28 cellular contexts compared by ENCODE assay signal in the genomic region with DNA sequence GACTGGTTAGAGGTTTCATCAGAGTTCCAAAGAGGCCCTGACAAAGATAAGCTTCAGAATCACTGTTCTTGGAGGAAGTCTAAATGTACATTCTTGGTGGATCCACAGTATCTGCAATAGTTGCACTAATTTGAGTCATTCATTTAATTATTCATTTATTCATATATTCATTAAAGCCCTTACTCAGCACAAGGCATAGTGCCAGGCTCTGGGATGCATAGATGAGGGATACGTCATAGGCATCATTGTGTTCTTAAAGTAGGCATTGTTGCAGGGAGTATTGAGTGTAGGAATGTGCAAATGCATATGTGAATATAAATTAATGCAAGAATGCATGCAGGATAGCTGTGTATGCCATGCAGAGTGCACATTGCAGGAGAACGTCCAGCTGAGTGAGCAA.
"Had no signal": no experiment of that assay in that cellular context is flagged by ENCODE, and none has a peak within 500 bp of the region (broad histone marks: within the 10 kb centered on the region; RNA-seq: fewer than 3 reads in every experiment).

No MANE protein-coding gene starts in this region.

- H3K27me3 ChIP-seq: ascending aorta, breast epithelium, gastrocnemius medialis, hepatocyte, pancreas, suprapubic skin, tibial artery, upper lobe of right lung had no signal

- H3K4me3 ChIP-seq: ascending aorta, breast epithelium, esophagus squamous epithelium, gastrocnemius medialis, hepatocyte, pancreas, prostate gland, spleen, suprapubic skin, tibial artery, upper lobe of right lung had no signal

- ATAC-seq: gastrocnemius medialis; left cardiac atrium; left ventricle myocardium superior; naive thymus-derived CD4-positive, alpha-beta T cell; pancreas; T-helper 17 cell; upper lobe of right lung had no signal

- H3K79me2 ChIP-seq: hepatocyte had no signal

- H3K27ac ChIP-seq: ascending aorta, breast epithelium, esophagus squamous epithelium, gastrocnemius medialis, pancreas, prostate gland, spleen, suprapubic skin, tibial artery, upper lobe of right lung had no signal

- H3K4me2 ChIP-seq: hepatocyte had no signal

- H2AFZ ChIP-seq: hepatocyte had no signal

- H3K9me3 ChIP-seq: ascending aorta, breast epithelium, esophagus squamous epithelium, gastrocnemius medialis, pancreas, prostate gland, suprapubic skin, upper lobe of right lung had no signal

- H3K4me1 ChIP-seq: breast epithelium, gastrocnemius medialis, pancreas, prostate gland, spleen, suprapubic skin, upper lobe of right lung had no signal

- DNase-seq: activated CD4-positive, alpha-beta memory T cell treated with anti-CD3 and anti-CD28 coated beads for 36 hours; activated CD4-positive, alpha-beta T cell treated with anti-CD3 and anti-CD28 coated beads, Interleukin-2, amount 10 ng/mL, durations not matched to agents 24 days and 14 days; activated CD4-positive, CD25-positive, alpha-beta regulatory T cell treated with anti-CD3 and anti-CD28 coated beads, Interleukin-2, amount 50 U/mL, for 72 hours; activated CD8-positive, alpha-beta memory T cell treated with anti-CD3 and anti-CD28 coated beads, Interleukin-2, amount 50 U/mL, for 48 hours; activated gamma-delta T cell; activated naive CD4-positive, alpha-beta T cell treated with anti-CD3 and anti-CD28 coated beads, Interleukin-2, amount 10 ng/mL, durations not matched to agents 7 days and 5 days; activated naive CD8-positive, alpha-beta T cell treated with anti-CD3 and anti-CD28 coated beads, Interleukin-2, amount 10 ng/mL, durations not matched to agents 7 days and 5 days; activated T-cell treated with anti-CD3 and anti-CD28 coated beads, Interleukin-2, amount 50 U/mL, for 24 hours; endodermal cell; esophagus squamous epithelium; gastrocnemius medialis; islet precursor cell; left cardiac atrium; left ventricle myocardium superior; midbrain; naive thymus-derived CD4-positive, alpha-beta T cell; pancreas; spleen; stimulated activated naive CD4-positive, alpha-beta T cell; T-helper 17 cell; T1000; tibial artery; upper lobe of right lung had no signal

- H3K36me3 ChIP-seq: ascending aorta, breast epithelium, esophagus squamous epithelium, gastrocnemius medialis, pancreas, prostate gland, spleen, suprapubic skin, tibial artery, upper lobe of right lung had no signal
